In the genomic region with DNA sequence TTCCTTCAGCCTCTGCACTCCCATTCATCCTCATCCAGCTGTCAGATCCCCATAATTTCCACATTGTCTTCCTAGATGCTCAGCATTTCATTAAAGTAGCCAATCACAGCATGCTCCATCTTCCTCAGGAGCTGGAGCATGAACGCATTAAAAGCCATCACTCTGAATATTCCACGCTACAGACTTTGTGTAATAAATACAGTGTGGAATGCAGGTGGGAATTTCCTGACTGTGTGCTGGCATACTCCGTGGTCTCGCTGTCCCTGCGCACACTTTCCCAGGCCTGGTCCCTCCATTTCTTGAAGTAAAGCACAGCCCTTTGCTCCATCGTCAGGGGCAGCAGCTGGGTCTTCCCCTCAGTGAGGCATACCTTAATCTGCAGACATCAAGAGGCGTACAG, we compare ENCODE assay signal across 37 cellular contexts.
DNase-seq lines count a peak whose midpoint lies in the region; ATAC-seq, FAIRE-seq and TF ChIP-seq lines count a peak whose summit lies in the region.
"Had no signal": no experiment of that assay in that cellular context is flagged by ENCODE, and none has a peak within 500 bp of the region (broad histone marks: within the 10 kb centered on the region; RNA-seq: fewer than 3 reads in every experiment).

No MANE protein-coding gene starts in this region.

- no peak for TF ChIP-seq POLR2A in sigmoid colon (IDR thresholded peaks at IDR 0.05)
- TF ChIP-seq POLR2A in HepG2 (IDR thresholded peaks at IDR 0.05; ENCODE audit: insufficient read depth in 1 of 2, low read depth in 2 of 2, low read length in 2 of 2), result no peak

- POLR2A ChIA-PET in HepG2 (lab: Yijun Ruan, JAX), result no interaction called here

- H3K4me1 ChIP-seq in sigmoid colon, result no peaks in the 10 kb centered on the region
- H3K4me1 ChIP-seq in HepG2 (ENCODE audit: insufficient read depth, low read length), result peaks cover 12% of the 10 kb centered on the region
- H3K4me1 ChIP-seq: BE2C had no signal

- H3K27me3 Mint-ChIP-seq in neural crest cell (ENCODE audit: low read depth), result no peaks in the 10 kb centered on the region

- TF ChIP-seq RAD21 in neural cell (conservative IDR thresholded peaks at IDR 0.05), result no peak
- no peak for TF ChIP-seq RAD21 in HepG2 (CRISPR knock-in tag; IDR thresholded peaks at IDR 0.05)

- H3K27ac ChIP-seq in neural cell (ENCODE audit: low read length), result peak overlapping the region; percentile 49
- H3K27ac ChIP-seq in sigmoid colon, result no peak overlapping the region
- no peak overlapping the region for H3K27ac ChIP-seq in coronary artery
- no peak overlapping the region for H3K27ac ChIP-seq in HepG2 (ENCODE audit: extremely low read length, insufficient read depth, low read length)
- H3K27ac ChIP-seq: 22Rv1; A549; BLaER1; BLaER1 treated with 17β-estradiol and CSF1 and Interleukin-3, amounts not matched to agents 10 nM and 100 nM; C4-2B had no signal

- peaks cover 5% of the 10 kb centered on the region for H3K4me1 Mint-ChIP-seq in neural crest cell
- H3K4me1 Mint-ChIP-seq: CD14-positive monocyte; CD8-positive, alpha-beta memory T cell had no signal

- peak overlapping the region; percentile 21 for H3K27ac Mint-ChIP-seq in neural crest cell (ENCODE audit: unreplicated experiment)
- H3K27ac Mint-ChIP-seq: B cell; CD14-positive monocyte; CD4-positive, alpha-beta T cell; CD4-positive, CD25-positive, alpha-beta regulatory T cell; CD8-positive, alpha-beta T cell had no signal

- H3K4me3 ChIP-seq in neural cell (ENCODE audit: low read length) (no peak overlapping the region), sigmoid colon (no peak overlapping the region), coronary artery (no peak overlapping the region), HepG2 (replicated peaks in 1 of 3; ENCODE audit: insufficient read depth in 1 of 3, low read depth in 2 of 3, low read length in 3 of 3) (no peak overlapping the region)
- H3K4me3 ChIP-seq: A549; BLaER1; BLaER1 treated with 17β-estradiol and CSF1 and Interleukin-3, amounts not matched to agents 10 nM and 100 nM had no signal

- no peak overlapping the region for H3K4me3 Mint-ChIP-seq in neural crest cell
- H3K4me3 Mint-ChIP-seq: B cell; CD14-positive monocyte; CD4-positive, alpha-beta memory T cell; CD4-positive, alpha-beta T cell; CD4-positive, CD25-positive, alpha-beta regulatory T cell; CD8-positive, alpha-beta memory T cell; CD8-positive, alpha-beta T cell had no signal

- no peak for TF ChIP-seq CTCF in neural cell (IDR thresholded peaks at IDR 0.05; ENCODE audit: poor library complexity, severe bottlenecking)
- no peak for TF ChIP-seq CTCF in neural crest cell (conservative IDR thresholded peaks at IDR 0.05)
- no peak for TF ChIP-seq CTCF in sigmoid colon (IDR thresholded peaks at IDR 0.05)
- TF ChIP-seq CTCF in coronary artery (IDR thresholded peaks at IDR 0.05), result no peak
- no peak for TF ChIP-seq CTCF in HepG2 (CRISPR knock-in tag; IDR thresholded peaks at IDR 0.05)

- H3K9me3 Mint-ChIP-seq in neural crest cell, result no peaks in the 10 kb centered on the region
- H3K9me3 Mint-ChIP-seq: CD4-positive, alpha-beta T cell; CD8-positive, alpha-beta memory T cell; CD8-positive, alpha-beta T cell had no signal

- H3K4me2 ChIP-seq in neural cell (ENCODE audit: low read length), result no peak overlapping the region
- H3K4me2 ChIP-seq in HepG2 (ENCODE audit: low read depth, low read length), result no peak overlapping the region
- H3K4me2 ChIP-seq: A549; BLaER1; BLaER1 treated with 17β-estradiol and CSF1 and Interleukin-3, amounts not matched to agents 10 nM and 100 nM had no signal

- no peak overlapping the region for H3K9ac ChIP-seq in neural cell (ENCODE audit: low read length)
- no peak overlapping the region for H3K9ac ChIP-seq in HepG2 (ENCODE audit: insufficient read depth, low read depth, low read length)
- H3K9ac ChIP-seq: BLaER1; BLaER1 treated with 17β-estradiol and CSF1 and Interleukin-3, amounts not matched to agents 10 nM and 100 nM had no signal

- H3F3A ChIP-seq in neural cell (ENCODE audit: insufficient read depth, low read length, poor library complexity, severe bottlenecking), result no peaks in the 10 kb centered on the region

- BruUV-seq in HepG2 (replicated peaks; lab: Mats Ljungman, UMichigan), result no TSS peak

- CTCF ChIA-PET in HepG2 (lab: Yijun Ruan, JAX; ENCODE audit: low intra/inter-chr PET ratio, low total read pairs), result no interaction called here

- H4K20me1 ChIP-seq in neural cell (ENCODE audit: insufficient read depth) (no peaks in the 10 kb centered on the region), HepG2 (ENCODE audit: insufficient read depth, low read length) (no peaks in the 10 kb centered on the region)
- H4K20me1 ChIP-seq: BLaER1; BLaER1 treated with 17β-estradiol and CSF1 and Interleukin-3, amounts not matched to agents 10 nM and 100 nM had no signal

- H3K9me2 ChIP-seq in neural cell (ENCODE audit: insufficient read depth, low read length), result no peaks in the 10 kb centered on the region

- TF ChIP-seq EP300 in neural cell (conservative IDR thresholded peaks at IDR 0.05; ENCODE audit: poor library complexity, severe bottlenecking) (no peak), sigmoid colon (IDR thresholded peaks at IDR 0.05) (no peak), HepG2 (IDR thresholded peaks at IDR 0.05; ENCODE audit: low read depth in 2 of 2, low read length in 2 of 2) (no peak), HepG2 (CRISPR knock-in tag; IDR thresholded peaks at IDR 0.05; ENCODE audit: borderline replicate concordance) (no peak)

- H3K79me2 ChIP-seq in neural cell (replicated peaks; ENCODE audit: insufficient read depth, low read length) (no peaks in the 10 kb centered on the region), HepG2 (ENCODE audit: insufficient read depth, low read length) (no peaks in the 10 kb centered on the region)

- 89 to 94% methylated on average over 7 of the region's 7 CpGs for WGBS in sigmoid colon, 2 donors
- WGBS in HepG2 (ENCODE audit: low lambda C conversion rate), result 23% methylated on average over 7 of the region's 7 CpGs

- no peaks in the 10 kb centered on the region for H3K36me3 Mint-ChIP-seq in neural crest cell (ENCODE audit: low read depth)
- H3K36me3 Mint-ChIP-seq: CD14-positive monocyte; CD4-positive, alpha-beta memory T cell; CD4-positive, CD25-positive, alpha-beta regulatory T cell; CD8-positive, alpha-beta memory T cell; CD8-positive, alpha-beta T cell had no signal

- no peaks in the 10 kb centered on the region for H3K9me3 ChIP-seq in neural cell (ENCODE audit: low read length)
- H3K9me3 ChIP-seq in sigmoid colon, result peaks cover 0 to 3% (median 0%) of the 10 kb centered on the region in 4 donors
- no peaks in the 10 kb centered on the region for H3K9me3 ChIP-seq in HepG2 (ENCODE audit: low read length)
- H3K9me3 ChIP-seq: A549; BE2C; BLaER1; BLaER1 treated with 17β-estradiol and CSF1 and Interleukin-3, amounts not matched to agents 10 nM and 100 nM had no signal

- intact Hi-C loops in sigmoid colon (cut with DNase I) (no loop called here), HepG2 (cut with micrococcal nuclease; ENCODE audit: unreplicated experiment) (no loop called here)

- ATAC-seq in HepG2, result no peak
- ATAC-seq: A549; CD8-positive, alpha-beta T cell had no signal

- H3K27me3 ChIP-seq in neural cell (ENCODE audit: insufficient read depth, low read depth, low read length), result no peaks in the 10 kb centered on the region
- peaks cover 0 to 3% (median 0%) of the 10 kb centered on the region in 3 donors for H3K27me3 ChIP-seq in sigmoid colon
- H3K27me3 ChIP-seq in HepG2 (ENCODE audit: control insufficient read depth in 1 of 2, insufficient read depth in 2 of 2, low read length in 2 of 2), result peaks cover 0 to 37% of the 10 kb centered on the region in 2 experiments; a peak in 4 of 5 replicates
- H3K27me3 ChIP-seq: BE2C; BLaER1; BLaER1 treated with 17β-estradiol and CSF1 and Interleukin-3, amounts not matched to agents 10 nM and 100 nM had no signal

- FAIRE-seq in urothelium cell line (lab: Jason Lieb, UNC), result peak; percentile 63
- no peak for FAIRE-seq in HepG2 (lab: Jason Lieb, UNC)
- FAIRE-seq: A204.1, A549, D721Med had no signal

- no peak overlapping the region for H2AFZ ChIP-seq in neural cell (ENCODE audit: low read depth, low read length)
- no peak overlapping the region for H2AFZ ChIP-seq in HepG2 (ENCODE audit: low read length)

- H3K36me3 ChIP-seq in neural cell (ENCODE audit: insufficient read depth, low read length) (no peaks in the 10 kb centered on the region), sigmoid colon (no peaks in the 10 kb centered on the region), HepG2 (replicated peaks in 1 of 2; ENCODE audit: control insufficient read depth in 1 of 2, insufficient read depth in 2 of 2, low read length in 2 of 2) (no peaks in the 10 kb centered on the region)
- H3K36me3 ChIP-seq: BE2C; BLaER1; BLaER1 treated with 17β-estradiol and CSF1 and Interleukin-3, amounts not matched to agents 10 nM and 100 nM had no signal

- in situ Hi-C loops in HepG2 (cut with HindIII; ENCODE audit: extremely low pct_ligation_motif_present, low pct_unique_long_range_greater_than_20kb), result no loop called here

- DNase-seq in neural crest cell (ENCODE audit: low read depth, low spot score) (no peak), sigmoid colon (peak; percentile 1), urothelium cell line (ENCODE audit: low spot score) (no peak), NCI-H2227 (lab: John Stamatoyannopoulos, UW; ENCODE audit: unreplicated experiment) (no peak), coronary artery (ENCODE audit: low spot score) (no peak), HepG2 (ENCODE audit: low spot score) (no peak)
- DNase-seq in activated naive CD4-positive, alpha-beta T cell (lab: John Stamatoyannopoulos, UW), result no peak
- DNase-seq: 8988T; ACHN; AML-193; BE2C; C1 segment of cervical spinal cord; Caco-2; Calu3; CD4-positive, alpha-beta memory T cell; CD4-positive, alpha-beta T cell; CD4-positive, CD25-positive, alpha-beta regulatory T cell; CD8-positive, alpha-beta memory T cell; CD8-positive, alpha-beta T cell; COR-L47; DMS 273 treated with DMSO at 0.1 percent for 48 hours; DMS153; DMS53; DMS79; DMS79 treated with DMSO at 0.1 percent for 48 hours; DND-41; EL had no signal

TF ChIP-seq in neural cell, 6 proteins besides CTCF, POLR2A, EP300 and RAD21 (continues in another document):
- TF ChIP-seq POLR2AphosphoS5 (IDR thresholded peaks at IDR 0.05), result no peak

TF ChIP-seq in HepG2, 621 proteins besides CTCF, POLR2A, EP300 and RAD21 (continues in another document):
- TF ChIP-seq, protein P1, sequence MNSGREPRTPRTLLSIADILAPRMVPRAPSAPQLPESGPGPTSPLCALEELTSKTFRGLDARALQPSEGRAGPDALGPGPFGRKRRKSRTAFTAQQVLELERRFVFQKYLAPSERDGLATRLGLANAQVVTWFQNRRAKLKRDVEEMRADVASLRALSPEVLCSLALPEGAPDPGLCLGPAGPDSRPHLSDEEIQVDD (CRISPR knock-in tag; IDR thresholded peaks at IDR 0.05; ENCODE audit: borderline replicate concordance), result no peak
- no peak for TF ChIP-seq ZNF577 (CRISPR knock-in tag; IDR thresholded peaks at IDR 0.05; ENCODE audit: borderline replicate concordance, low read depth)
- no peak for TF ChIP-seq ZNF205 (CRISPR knock-in tag; IDR thresholded peaks at IDR 0.05)
- no peak for TF ChIP-seq HOXA3 (CRISPR knock-in tag; IDR thresholded peaks at IDR 0.05)
- no peak for TF ChIP-seq PHB2 (IDR thresholded peaks at IDR 0.05; ENCODE audit: partially characterized antibody)
- TF ChIP-seq ZEB1 (IDR thresholded peaks at IDR 0.05; ENCODE audit: insufficient replicate concordance, low read depth), result no peak
- TF ChIP-seq ZNF562 (CRISPR knock-in tag; IDR thresholded peaks at IDR 0.05; ENCODE audit: borderline replicate concordance), result no peak
- no peak for TF ChIP-seq ZNF317 (CRISPR knock-in tag; IDR thresholded peaks at IDR 0.05)
